Comparison of ENCODE assay signal across 1 cellular context in genomic region chr6:56890683-56891429, GRCh38.
TF ChIP-seq lines count a peak whose summit lies in the region.

No MANE protein-coding gene starts in this region.

TF ChIP-seq in HCT116, 20 proteins besides CTCF, POLR2A, EP300 and RAD21:
- TF ChIP-seq MAX (IDR thresholded peaks at IDR 0.05) (no peak), ZBTB33 (IDR thresholded peaks at IDR 0.05; ENCODE audit: extremely low read depth, insufficient replicate concordance, low read length) (no peak), CBX3 (IDR thresholded peaks at IDR 0.05; ENCODE audit: low read depth) (no peak), YY1 (IDR thresholded peaks at IDR 0.05; ENCODE audit: extremely low read depth, insufficient replicate concordance, low read depth, low read length) (no peak), ZNF274 (IDR thresholded peaks at IDR 0.05; ENCODE audit: low read depth, low read length) (no peak), ELF1 (IDR thresholded peaks at IDR 0.05; ENCODE audit: borderline replicate concordance, low read depth) (no peak), EZH2phosphoT487 (IDR thresholded peaks at IDR 0.05; ENCODE audit: borderline replicate concordance) (no peak), JUND (IDR thresholded peaks at IDR 0.05) (no peak), SRF (IDR thresholded peaks at IDR 0.05; ENCODE audit: low read depth) (no peak), POLR2AphosphoS5 (IDR thresholded peaks at IDR 0.05; ENCODE audit: low read depth, low read length) (no peak), CEBPB (IDR thresholded peaks at IDR 0.05; ENCODE audit: low read depth) (no peak), TCF7L2 (IDR thresholded peaks at IDR 0.05; ENCODE audit: borderline replicate concordance, extremely low read depth, insufficient read depth, insufficient read length) (no peak), ATF3 (IDR thresholded peaks at IDR 0.05) (no peak)
TF ChIP-seq in HCT116: peak in this region for 0.
